ENCODE assay signal across 1 cellular context in genomic region chr11:134730596-134731538, GRCh38.
A peak's percentile ranks its signal among the peaks of the same experiment; 100 is the strongest.
TF ChIP-seq lines count a peak whose summit lies in the region.

No MANE protein-coding gene starts in this region.

TF ChIP-seq in H1, 55 proteins besides CTCF, POLR2A, EP300 and RAD21:
- TF ChIP-seq, protein P1, sequence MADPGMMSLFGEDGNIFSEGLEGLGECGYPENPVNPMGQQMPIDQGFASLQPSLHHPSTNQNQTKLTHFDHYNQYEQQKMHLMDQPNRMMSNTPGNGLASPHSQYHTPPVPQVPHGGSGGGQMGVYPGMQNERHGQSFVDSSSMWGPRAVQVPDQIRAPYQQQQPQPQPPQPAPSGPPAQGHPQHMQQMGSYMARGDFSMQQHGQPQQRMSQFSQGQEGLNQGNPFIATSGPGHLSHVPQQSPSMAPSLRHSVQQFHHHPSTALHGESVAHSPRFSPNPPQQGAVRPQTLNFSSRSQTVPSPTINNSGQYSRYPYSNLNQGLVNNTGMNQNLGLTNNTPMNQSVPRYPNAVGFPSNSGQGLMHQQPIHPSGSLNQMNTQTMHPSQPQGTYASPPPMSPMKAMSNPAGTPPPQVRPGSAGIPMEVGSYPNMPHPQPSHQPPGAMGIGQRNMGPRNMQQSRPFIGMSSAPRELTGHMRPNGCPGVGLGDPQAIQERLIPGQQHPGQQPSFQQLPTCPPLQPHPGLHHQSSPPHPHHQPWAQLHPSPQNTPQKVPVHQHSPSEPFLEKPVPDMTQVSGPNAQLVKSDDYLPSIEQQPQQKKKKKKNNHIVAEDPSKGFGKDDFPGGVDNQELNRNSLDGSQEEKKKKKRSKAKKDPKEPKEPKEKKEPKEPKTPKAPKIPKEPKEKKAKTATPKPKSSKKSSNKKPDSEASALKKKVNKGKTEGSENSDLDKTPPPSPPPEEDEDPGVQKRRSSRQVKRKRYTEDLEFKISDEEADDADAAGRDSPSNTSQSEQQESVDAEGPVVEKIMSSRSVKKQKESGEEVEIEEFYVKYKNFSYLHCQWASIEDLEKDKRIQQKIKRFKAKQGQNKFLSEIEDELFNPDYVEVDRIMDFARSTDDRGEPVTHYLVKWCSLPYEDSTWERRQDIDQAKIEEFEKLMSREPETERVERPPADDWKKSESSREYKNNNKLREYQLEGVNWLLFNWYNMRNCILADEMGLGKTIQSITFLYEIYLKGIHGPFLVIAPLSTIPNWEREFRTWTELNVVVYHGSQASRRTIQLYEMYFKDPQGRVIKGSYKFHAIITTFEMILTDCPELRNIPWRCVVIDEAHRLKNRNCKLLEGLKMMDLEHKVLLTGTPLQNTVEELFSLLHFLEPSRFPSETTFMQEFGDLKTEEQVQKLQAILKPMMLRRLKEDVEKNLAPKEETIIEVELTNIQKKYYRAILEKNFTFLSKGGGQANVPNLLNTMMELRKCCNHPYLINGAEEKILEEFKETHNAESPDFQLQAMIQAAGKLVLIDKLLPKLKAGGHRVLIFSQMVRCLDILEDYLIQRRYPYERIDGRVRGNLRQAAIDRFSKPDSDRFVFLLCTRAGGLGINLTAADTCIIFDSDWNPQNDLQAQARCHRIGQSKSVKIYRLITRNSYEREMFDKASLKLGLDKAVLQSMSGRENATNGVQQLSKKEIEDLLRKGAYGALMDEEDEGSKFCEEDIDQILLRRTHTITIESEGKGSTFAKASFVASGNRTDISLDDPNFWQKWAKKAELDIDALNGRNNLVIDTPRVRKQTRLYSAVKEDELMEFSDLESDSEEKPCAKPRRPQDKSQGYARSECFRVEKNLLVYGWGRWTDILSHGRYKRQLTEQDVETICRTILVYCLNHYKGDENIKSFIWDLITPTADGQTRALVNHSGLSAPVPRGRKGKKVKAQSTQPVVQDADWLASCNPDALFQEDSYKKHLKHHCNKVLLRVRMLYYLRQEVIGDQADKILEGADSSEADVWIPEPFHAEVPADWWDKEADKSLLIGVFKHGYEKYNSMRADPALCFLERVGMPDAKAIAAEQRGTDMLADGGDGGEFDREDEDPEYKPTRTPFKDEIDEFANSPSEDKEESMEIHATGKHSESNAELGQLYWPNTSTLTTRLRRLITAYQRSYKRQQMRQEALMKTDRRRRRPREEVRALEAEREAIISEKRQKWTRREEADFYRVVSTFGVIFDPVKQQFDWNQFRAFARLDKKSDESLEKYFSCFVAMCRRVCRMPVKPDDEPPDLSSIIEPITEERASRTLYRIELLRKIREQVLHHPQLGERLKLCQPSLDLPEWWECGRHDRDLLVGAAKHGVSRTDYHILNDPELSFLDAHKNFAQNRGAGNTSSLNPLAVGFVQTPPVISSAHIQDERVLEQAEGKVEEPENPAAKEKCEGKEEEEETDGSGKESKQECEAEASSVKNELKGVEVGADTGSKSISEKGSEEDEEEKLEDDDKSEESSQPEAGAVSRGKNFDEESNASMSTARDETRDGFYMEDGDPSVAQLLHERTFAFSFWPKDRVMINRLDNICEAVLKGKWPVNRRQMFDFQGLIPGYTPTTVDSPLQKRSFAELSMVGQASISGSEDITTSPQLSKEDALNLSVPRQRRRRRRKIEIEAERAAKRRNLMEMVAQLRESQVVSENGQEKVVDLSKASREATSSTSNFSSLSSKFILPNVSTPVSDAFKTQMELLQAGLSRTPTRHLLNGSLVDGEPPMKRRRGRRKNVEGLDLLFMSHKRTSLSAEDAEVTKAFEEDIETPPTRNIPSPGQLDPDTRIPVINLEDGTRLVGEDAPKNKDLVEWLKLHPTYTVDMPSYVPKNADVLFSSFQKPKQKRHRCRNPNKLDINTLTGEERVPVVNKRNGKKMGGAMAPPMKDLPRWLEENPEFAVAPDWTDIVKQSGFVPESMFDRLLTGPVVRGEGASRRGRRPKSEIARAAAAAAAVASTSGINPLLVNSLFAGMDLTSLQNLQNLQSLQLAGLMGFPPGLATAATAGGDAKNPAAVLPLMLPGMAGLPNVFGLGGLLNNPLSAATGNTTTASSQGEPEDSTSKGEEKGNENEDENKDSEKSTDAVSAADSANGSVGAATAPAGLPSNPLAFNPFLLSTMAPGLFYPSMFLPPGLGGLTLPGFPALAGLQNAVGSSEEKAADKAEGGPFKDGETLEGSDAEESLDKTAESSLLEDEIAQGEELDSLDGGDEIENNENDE (IDR thresholded peaks at IDR 0.05; ENCODE audit: insufficient replicate concordance, low read length): peak; percentile 47
- no peak for TF ChIP-seq CHD2 (IDR thresholded peaks at IDR 0.05; ENCODE audit: low read length)
